8 cellular contexts compared by ENCODE assay signal in the genomic region with DNA sequence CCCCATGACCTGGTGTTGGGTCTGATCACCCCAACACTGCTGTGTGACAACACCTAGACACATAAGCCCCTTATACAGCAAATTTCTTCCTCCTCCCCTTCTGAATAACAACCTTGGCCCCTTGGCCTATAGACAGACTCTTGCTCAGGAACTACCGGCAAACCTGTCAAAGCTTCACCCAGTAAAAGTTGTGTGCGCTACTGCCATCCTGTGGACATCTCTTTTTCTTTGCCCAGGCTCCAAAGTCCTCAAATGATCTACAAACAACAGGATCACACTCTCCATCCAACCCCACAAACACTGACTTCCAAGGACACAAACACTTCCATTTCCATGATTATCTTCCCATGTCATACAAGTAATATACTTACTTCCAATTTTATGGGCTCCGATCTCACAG.
DNase-seq lines count a peak whose midpoint lies in the region; ATAC-seq and TF ChIP-seq lines count a peak whose summit lies in the region.
"Not testable (repeated sequence)": the region's sequence is repeated elsewhere in the genome, so short reads cannot be mapped to it uniquely, and the experiment has no call there.

No MANE protein-coding gene starts in this region.

- TF ChIP-seq CTCF in GM12873 (IDR thresholded peaks at IDR 0.05; ENCODE audit: insufficient read depth, low read depth, low read length, missing control alignments), result peak; percentile 58
- peak; percentile 6 for TF ChIP-seq CTCF in choroid plexus epithelial cell (conservative IDR thresholded peaks at IDR 0.05; ENCODE audit: low read depth, low read length)

- not testable (repeated sequence) for H3K36me3 ChIP-seq in SJCRH30

- not testable (repeated sequence) for H3K27ac ChIP-seq in SJCRH30

- ATAC-seq in GM21360 (IDR thresholded peaks at IDR 0.05; ENCODE audit: unreplicated experiment) (peak; percentile 58), HG03565 (IDR thresholded peaks at IDR 0.05; ENCODE audit: unreplicated experiment) (peak; percentile 65)

- DNase-seq in AML-193 (lab: John Stamatoyannopoulos, UW) (peak; percentile 2 to 24), NAMALWA (ENCODE audit: low spot score) (peak; percentile 52), SJCRH30 (peak; percentile 11 to 35), choroid plexus epithelial cell (ENCODE audit: low read depth) (peak; percentile 1), lung microvascular endothelial cell (ENCODE audit: low read depth in 2 of 2) (peak; percentile 14 to 41)

- not testable (repeated sequence) for H3K4me3 ChIP-seq in SJCRH30; choroid plexus epithelial cell (ENCODE audit: low read depth, low read length)

- H3K9me3 ChIP-seq in SJCRH30 (replicated peaks), result not testable (repeated sequence)

- H3K27me3 ChIP-seq in SJCRH30, result not testable (repeated sequence)

- not testable (repeated sequence) for H3K4me1 ChIP-seq in SJCRH30

Comparison
In these comparisons a context has a peak if more than half of its experiments do, and no peak if none do; other contexts are left out.
1. DNase-seq: peak in every context shown above with its lines; median percentile 52 in NAMALWA; 28 in lung microvascular endothelial cell; 23 in SJCRH30; 13 in AML-193; 1 in choroid plexus epithelial cell.